In the genomic region with DNA sequence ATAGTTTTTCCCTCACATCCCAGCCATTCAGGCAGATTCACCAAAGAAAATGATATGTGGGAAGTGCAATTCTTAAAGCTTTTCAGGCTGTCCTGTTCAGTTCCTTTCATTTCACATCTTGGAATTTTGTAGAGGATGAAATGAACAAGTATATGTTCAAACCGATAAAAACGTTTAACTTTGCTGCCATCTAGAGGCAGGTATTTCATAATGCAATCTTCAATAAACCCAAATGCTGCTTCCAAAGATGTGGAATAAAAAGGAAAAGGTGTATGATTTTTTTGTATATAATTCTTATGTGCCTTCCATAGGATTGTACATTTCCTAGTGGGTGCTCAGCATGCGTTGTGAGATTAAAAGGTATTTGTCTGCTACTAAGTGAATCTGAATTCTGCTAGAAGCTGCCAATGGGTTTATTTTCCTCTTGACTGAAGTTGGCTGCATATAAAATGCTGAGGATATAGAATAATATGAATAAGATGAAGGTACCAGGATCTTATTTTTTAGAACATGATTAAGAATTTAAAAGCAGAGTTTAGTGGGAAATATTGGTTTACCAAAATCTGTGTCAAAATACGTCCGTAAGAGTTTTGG, we compare ENCODE assay signal across 8 cellular contexts.
DNase-seq lines count a peak whose midpoint lies in the region; ATAC-seq and TF ChIP-seq lines count a peak whose summit lies in the region.

No MANE protein-coding gene starts in this region.

- POLR2A ChIA-PET in activated CD8-positive, alpha-beta T cell treated with anti-CD3 and anti-CD28 coated beads for 36 hours (lab: Charles Lee) = no interaction called here
- POLR2A ChIA-PET in activated CD8-positive, alpha-beta T cell treated with anti-CD3 and anti-CD28 coated beads, Interleukin-2, amount 10 ng/mL, durations not matched to agents 7 days and 5 days (lab: Charles Lee) = no interaction called here

- H3K4me3 ChIP-seq in breast epithelium (no peak overlapping the region), aorta (ENCODE audit: low read length in 2 of 2) (no peak overlapping the region)

- CTCF ChIA-PET in activated CD8-positive, alpha-beta T cell treated with anti-CD3 and anti-CD28 coated beads for 36 hours (lab: Charles Lee) = interaction anchor here (0.9 to 1.7 kb wide), 5 partner anchors 10 to 353 kb away, joined by 3 read pairs; no protein-coding TSS in a partner anchor
- CTCF ChIA-PET in activated CD8-positive, alpha-beta T cell treated with anti-CD3 and anti-CD28 coated beads, Interleukin-2, amount 10 ng/mL, durations not matched to agents 7 days and 5 days (lab: Charles Lee) = interaction anchor here (0.8 to 1.0 kb wide), 2 partner anchors 349 to 354 kb away, joined by 3 to 4 read pairs; no protein-coding TSS in a partner anchor

- H3K4me1 Mint-ChIP-seq in activated CD8-positive, alpha-beta T cell treated with anti-CD3 and anti-CD28 coated beads for 36 hours (ENCODE audit: low read depth) = peaks cover 2% of the 10 kb centered on the region
- H3K4me1 Mint-ChIP-seq in activated CD8-positive, alpha-beta T cell treated with anti-CD3 and anti-CD28 coated beads, Interleukin-2, amount 10 ng/mL, durations not matched to agents 7 days and 5 days (ENCODE audit: low read depth) = peaks cover 4% of the 10 kb centered on the region

- H3K4me3 Mint-ChIP-seq in activated CD8-positive, alpha-beta T cell treated with anti-CD3 and anti-CD28 coated beads for 36 hours = no peak overlapping the region
- no peak overlapping the region for H3K4me3 Mint-ChIP-seq in activated CD8-positive, alpha-beta T cell treated with anti-CD3 and anti-CD28 coated beads, Interleukin-2, amount 10 ng/mL, durations not matched to agents 7 days and 5 days

- ATAC-seq in activated CD8-positive, alpha-beta T cell treated with anti-CD3 and anti-CD28 coated beads for 36 hours = no peak
- no peak for ATAC-seq in activated CD8-positive, alpha-beta T cell treated with anti-CD3 and anti-CD28 coated beads, Interleukin-2, amount 10 ng/mL, durations not matched to agents 7 days and 5 days
- ATAC-seq in aorta (ENCODE audit: low FRiP score) (peak; percentile 77), HG02840 (IDR thresholded peaks at IDR 0.05; ENCODE audit: low FRiP score, unreplicated experiment) (no peak), GM18909 (IDR thresholded peaks at IDR 0.05; ENCODE audit: poor library complexity, unreplicated experiment) (no peak)

- no peak overlapping the region for H3K27ac Mint-ChIP-seq in activated CD8-positive, alpha-beta T cell treated with anti-CD3 and anti-CD28 coated beads for 36 hours
- no peak overlapping the region for H3K27ac Mint-ChIP-seq in activated CD8-positive, alpha-beta T cell treated with anti-CD3 and anti-CD28 coated beads, Interleukin-2, amount 10 ng/mL, durations not matched to agents 7 days and 5 days

- H3K27me3 Mint-ChIP-seq in activated CD8-positive, alpha-beta T cell treated with anti-CD3 and anti-CD28 coated beads for 36 hours = no peaks in the 10 kb centered on the region
- no peaks in the 10 kb centered on the region for H3K27me3 Mint-ChIP-seq in activated CD8-positive, alpha-beta T cell treated with anti-CD3 and anti-CD28 coated beads, Interleukin-2, amount 10 ng/mL, durations not matched to agents 7 days and 5 days (ENCODE audit: low read depth)

- H3K36me3 Mint-ChIP-seq in activated CD8-positive, alpha-beta T cell treated with anti-CD3 and anti-CD28 coated beads for 36 hours (ENCODE audit: low read depth) = no peaks in the 10 kb centered on the region
- no peaks in the 10 kb centered on the region for H3K36me3 Mint-ChIP-seq in activated CD8-positive, alpha-beta T cell treated with anti-CD3 and anti-CD28 coated beads, Interleukin-2, amount 10 ng/mL, durations not matched to agents 7 days and 5 days (ENCODE audit: low read depth)

- 35 to 36% methylated on average over 5 of the region's 5 CpGs for WGBS in aorta, 2 donors

- TF ChIP-seq POLR2A in breast epithelium (IDR thresholded peaks at IDR 0.05) = no peak

- H3K9me3 Mint-ChIP-seq in activated CD8-positive, alpha-beta T cell treated with anti-CD3 and anti-CD28 coated beads for 36 hours = no peaks in the 10 kb centered on the region
- H3K9me3 Mint-ChIP-seq in activated CD8-positive, alpha-beta T cell treated with anti-CD3 and anti-CD28 coated beads, Interleukin-2, amount 10 ng/mL, durations not matched to agents 7 days and 5 days (ENCODE audit: insufficient read depth) = no peaks in the 10 kb centered on the region

- DNase-seq in activated CD8-positive, alpha-beta T cell treated with anti-CD3 and anti-CD28 coated beads for 36 hours = no peak
- DNase-seq in activated CD8-positive, alpha-beta T cell treated with anti-CD3 and anti-CD28 coated beads, Interleukin-2, amount 10 ng/mL, durations not matched to agents 7 days and 5 days = no peak
- DNase-seq in NCI-H446 treated with DMSO at 0.1 percent for 48 hours (lab: John Stamatoyannopoulos, UW) (peak; percentile 25), breast epithelium (ENCODE audit: low spot score in 2 of 2) (no peak), kidney tubule cell (ENCODE audit: low spot score) (peak; percentile 70), aorta (no peak)

- H3K27ac ChIP-seq in breast epithelium = no peak overlapping the region
- H3K27ac ChIP-seq in aorta (ENCODE audit: low read depth in 1 of 2, low read length in 2 of 2) = no peak overlapping the region

- intact Hi-C loops in activated CD8-positive, alpha-beta T cell treated with anti-CD3 and anti-CD28 coated beads for 36 hours (cut with micrococcal nuclease) = no loop called here
- intact Hi-C loops in breast epithelium (cut with DNase I; ENCODE audit: low total_unique reads) (no loop called here), aorta (cut with DNase I) (loop anchor here in 1 of 2 donors (2.0 to 5.0 kb wide), 2 partner anchors 73 to 247 kb away; no protein-coding TSS in a partner anchor)

- H3K27me3 ChIP-seq in breast epithelium = no peaks in the 10 kb centered on the region
- H3K27me3 ChIP-seq in aorta (ENCODE audit: control insufficient read depth in 1 of 2, insufficient read depth in 2 of 2, low read length in 1 of 2) = no peaks in the 10 kb centered on the region

- no peaks in the 10 kb centered on the region for H3K9me3 ChIP-seq in breast epithelium
- H3K9me3 ChIP-seq in aorta (ENCODE audit: control insufficient read depth, low read length) = no peaks in the 10 kb centered on the region

- H3K4me1 ChIP-seq in breast epithelium (peaks cover 0 to 3% of the 10 kb centered on the region in 2 donors), aorta (ENCODE audit: control insufficient read depth in 1 of 2, insufficient read depth in 2 of 2, low read length in 2 of 2) (no peaks in the 10 kb centered on the region)

- H3K36me3 ChIP-seq in breast epithelium (no peaks in the 10 kb centered on the region), aorta (ENCODE audit: control insufficient read depth in 1 of 2, insufficient read depth in 2 of 2, low read length in 1 of 2) (no peaks in the 10 kb centered on the region)

- TF ChIP-seq CTCF in activated CD8-positive, alpha-beta T cell treated with anti-CD3 and anti-CD28 coated beads for 36 hours (IDR thresholded peaks at IDR 0.05) = peak; percentile 79
- TF ChIP-seq CTCF in breast epithelium (IDR thresholded peaks at IDR 0.05) = peak in 2 of 3 donors; percentile 52 to 71

Comparison
In these comparisons a context has a peak if more than half of its experiments do, and no peak if none do; other contexts are left out.
1. DNase-seq: peak in NCI-H446 treated with DMSO at 0.1 percent for 48 hours (single experiment) and kidney tubule cell (single experiment); none in activated CD8-positive, alpha-beta T cell treated with anti-CD3 and anti-CD28 coated beads for 36 hours (single experiment), activated CD8-positive, alpha-beta T cell treated with anti-CD3 and anti-CD28 coated beads, Interleukin-2, amount 10 ng/mL, durations not matched to agents 7 days and 5 days (single experiment), breast epithelium (0 of 2) and aorta (0 of 2).